16 cellular contexts compared by ENCODE assay signal in genomic region chr3:185560676-185561075, GRCh38. TPM values are rescaled to one million over a fixed set of nuclear protein-coding genes. Genes with fewer than 3 reads are reported as not detected.
"Had no signal": no experiment of that assay in that cellular context is flagged by ENCODE, and none has a peak within 500 bp of the region (broad histone marks: within the 10 kb centered on the region; RNA-seq: fewer than 3 reads in every experiment).

No MANE protein-coding gene starts in this region.

- H3K4me3 ChIP-seq: gastrocnemius medialis had no signal

- H3K36me3 ChIP-seq: gastrocnemius medialis had no signal

- DNase-seq: activated B cell treated with CpG ODN at 0.5 μM for 24 hours; activated CD4-positive, alpha-beta T cell treated with anti-CD3 and anti-CD28 coated beads, Interleukin-2, amount 10 ng/mL, durations not matched to agents 24 days and 14 days; activated T-cell treated with anti-CD3 and anti-CD28 coated beads for 4 hours; effector memory CD8-positive, alpha-beta T cell; mammary epithelial cell; nephron progenitor cell; stimulated activated CD4-positive, alpha-beta T cell treated with anti-CD3 and anti-CD28 coated beads, Interleukin-2, amount 100 ng/mL, for 48 hours; stimulated activated naive CD4-positive, alpha-beta T cell treated with Interleukin-2 at 50 U/mL for 16 hours; T-helper 1 cell had no signal

- H3K4me3 Mint-ChIP-seq: activated B cell treated with CpG ODN at 0.5 μM for 24 hours; activated CD4-positive, alpha-beta T cell treated with anti-CD3 and anti-CD28 coated beads, Interleukin-2, amount 10 ng/mL, durations not matched to agents 24 days and 14 days; activated naive CD4-positive, alpha-beta T cell treated with anti-CD3 and anti-CD28 coated beads, Interleukin-2, amount 10 ng/mL, durations not matched to agents 7 days and 5 days; central memory CD8-positive, alpha-beta T cell; effector memory CD8-positive, alpha-beta T cell; nephron progenitor cell had no signal

- ATAC-seq: effector memory CD8-positive, alpha-beta T cell; gastrocnemius medialis had no signal

- H3K9me3 ChIP-seq: gastrocnemius medialis had no signal

- H3K79me2 ChIP-seq: parathyroid adenoma had no signal

- H3K4me1 ChIP-seq: gastrocnemius medialis, parathyroid adenoma had no signal

- H3K27me3 ChIP-seq: gastrocnemius medialis had no signal

- H2AFZ ChIP-seq: parathyroid adenoma had no signal

- H3K27ac Mint-ChIP-seq: activated B cell treated with CpG ODN at 0.5 μM for 24 hours; activated CD4-positive, alpha-beta T cell treated with anti-CD3 and anti-CD28 coated beads, Interleukin-2, amount 10 ng/mL, durations not matched to agents 24 days and 14 days; activated naive CD4-positive, alpha-beta T cell treated with anti-CD3 and anti-CD28 coated beads, Interleukin-2, amount 10 ng/mL, durations not matched to agents 7 days and 5 days; activated T-helper 2 cell treated with anti-CD3 and anti-CD28 coated beads, Interferon-gamma antibody, Interleukin-2, Interleukin-4, amounts not matched to agents 10 μg/mL and 5 μg/mL and 100 μg/mL, durations not matched to agents 14 hours and 24 hours and 36 hours; effector memory CD8-positive, alpha-beta T cell; nephron progenitor cell had no signal

- H3K27ac ChIP-seq: epithelial cell of prostate, gastrocnemius medialis, parathyroid adenoma had no signal

- H3K36me3 Mint-ChIP-seq: activated naive CD4-positive, alpha-beta T cell treated with anti-CD3 and anti-CD28 coated beads, Interleukin-2, amount 10 ng/mL, durations not matched to agents 7 days and 5 days had no signal

- FAIRE-seq: urothelium cell line had no signal

- H3K9ac ChIP-seq: parathyroid adenoma had no signal

- H3K9me3 Mint-ChIP-seq: activated B cell treated with CpG ODN at 0.5 μM for 24 hours; activated CD4-positive, alpha-beta T cell treated with anti-CD3 and anti-CD28 coated beads, Interleukin-2, amount 10 ng/mL, durations not matched to agents 24 days and 14 days; activated naive CD4-positive, alpha-beta T cell treated with anti-CD3 and anti-CD28 coated beads, Interleukin-2, amount 10 ng/mL, durations not matched to agents 7 days and 5 days; activated T-helper 2 cell treated with anti-CD3 and anti-CD28 coated beads, Interferon-gamma antibody, Interleukin-2, Interleukin-4, amounts not matched to agents 10 μg/mL and 5 μg/mL and 100 μg/mL, durations not matched to agents 14 hours and 24 hours and 36 hours; central memory CD8-positive, alpha-beta T cell; effector memory CD8-positive, alpha-beta T cell had no signal

RNA-seq across cellular contexts. Expression of gene LIPH, which starts 8.3 kb away (rescaled TPM):
- total RNA-seq: activated B cell treated with CpG ODN at 0.5 μM for 24 hours; activated CD4-positive, alpha-beta T cell treated with anti-CD3 and anti-CD28 coated beads, Interleukin-2, amount 10 ng/mL, durations not matched to agents 24 days and 14 days; activated T-helper 2 cell treated with anti-CD3 and anti-CD28 coated beads, Interferon-gamma antibody, Interleukin-2, Interleukin-4, amounts not matched to agents 10 μg/mL and 5 μg/mL and 100 μg/mL, durations not matched to agents 14 hours and 24 hours and 36 hours had no signal
